Comparison of ENCODE assay signal across 25 cellular contexts in genomic region chr1:3632298-3632697, GRCh38. TPM values are rescaled to one million over a fixed set of nuclear protein-coding genes. Genes with fewer than 3 reads are reported as not detected.
"Had no signal": no experiment of that assay in that cellular context is flagged by ENCODE, and none has a peak within 500 bp of the region (broad histone marks: within the 10 kb centered on the region; RNA-seq: fewer than 3 reads in every experiment).

No MANE protein-coding gene starts in this region.

- H3K4me1 Mint-ChIP-seq: activated naive CD4-positive, alpha-beta T cell treated with anti-CD3 and anti-CD28 coated beads, Interleukin-2, amount 50 U/mL, for 24 hours; central memory CD8-positive, alpha-beta T cell had no signal

- DNase-seq: activated CD4-positive, alpha-beta T cell treated with anti-CD3 and anti-CD28 coated beads, Interleukin-2, amount 50 U/mL, for 1 hour; activated CD4-positive, CD25-positive, alpha-beta regulatory T cell treated with anti-CD3 and anti-CD28 coated beads, Interleukin-2, amount 50 U/mL, for 72 hours; activated CD8-positive, alpha-beta memory T cell treated with anti-CD3 and anti-CD28 coated beads, Interleukin-2, amount 50 U/mL, for 48 hours; activated effector memory CD4-positive, alpha-beta T cell treated with anti-CD3 and anti-CD28 coated beads, Interleukin-2, amount 50 U/mL, for 16 hours; activated T-cell treated with anti-CD3 and anti-CD28 coated beads, Interleukin-2, amount 50 U/mL, for 72 hours; gastrocnemius medialis; head of caudate nucleus; pancreas; stimulated activated CD4-positive, alpha-beta T cell treated with anti-CD3 and anti-CD28 coated beads, Interleukin-4, amount 100 ng/mL, for 4 hours; stimulated activated naive B cell treated with anti-CD40 and anti-IgM and Interleukin-4, amounts not matched to agents 10 μg/mL and 1 μg/mL and 100 μg/mL, for 72 hours; T-helper 1 cell; T1000; upper lobe of right lung had no signal

- H3K27me3 Mint-ChIP-seq: activated naive CD4-positive, alpha-beta T cell treated with anti-CD3 and anti-CD28 coated beads, Interleukin-2, amount 50 U/mL, for 24 hours; central memory CD8-positive, alpha-beta T cell; memory B cell; stimulated activated naive B cell treated with anti-CD40 and anti-IgM and Interleukin-4, amounts not matched to agents 10 μg/mL and 1 μg/mL and 100 μg/mL, for 72 hours had no signal

- H3K27ac ChIP-seq: ascending aorta, coronary artery, gastrocnemius medialis, left lung, pancreas, thoracic aorta, upper lobe of right lung had no signal

- H3K4me3 ChIP-seq: ascending aorta, coronary artery, gastrocnemius medialis, left lung, pancreas, smooth muscle cell, thoracic aorta, upper lobe of right lung had no signal

- H3K4me2 ChIP-seq: smooth muscle cell had no signal

- H3K9me3 Mint-ChIP-seq: activated naive CD4-positive, alpha-beta T cell treated with anti-CD3 and anti-CD28 coated beads, Interleukin-2, amount 50 U/mL, for 24 hours; activated T-cell treated with anti-CD3 and anti-CD28 coated beads, Interleukin-2, amount 50 U/mL, for 72 hours; central memory CD8-positive, alpha-beta T cell; memory B cell; stimulated activated naive B cell treated with anti-CD40 and anti-IgM and Interleukin-4, amounts not matched to agents 10 μg/mL and 1 μg/mL and 100 μg/mL, for 72 hours had no signal

- H3K4me3 Mint-ChIP-seq: activated naive CD4-positive, alpha-beta T cell treated with anti-CD3 and anti-CD28 coated beads, Interleukin-2, amount 50 U/mL, for 24 hours; activated T-cell treated with anti-CD3 and anti-CD28 coated beads, Interleukin-2, amount 50 U/mL, for 72 hours; central memory CD8-positive, alpha-beta T cell; memory B cell; stimulated activated naive B cell treated with anti-CD40 and anti-IgM and Interleukin-4, amounts not matched to agents 10 μg/mL and 1 μg/mL and 100 μg/mL, for 72 hours had no signal

- H3K4me1 ChIP-seq: ascending aorta, gastrocnemius medialis, pancreas, upper lobe of right lung had no signal

- H3K27me3 ChIP-seq: ascending aorta, gastrocnemius medialis, left lung, pancreas, upper lobe of right lung had no signal

- H3K9me3 ChIP-seq: ascending aorta, gastrocnemius medialis, left lung, pancreas, thoracic aorta, upper lobe of right lung had no signal

- H3K27ac Mint-ChIP-seq: activated naive CD4-positive, alpha-beta T cell treated with anti-CD3 and anti-CD28 coated beads, Interleukin-2, amount 50 U/mL, for 24 hours; activated T-cell treated with anti-CD3 and anti-CD28 coated beads, Interleukin-2, amount 50 U/mL, for 72 hours; memory B cell had no signal

- ATAC-seq: activated T-cell treated with anti-CD3 and anti-CD28 coated beads, Interleukin-2, amount 50 U/mL, for 72 hours; gastrocnemius medialis; left lung; pancreas; sciatic nerve; stimulated activated naive B cell treated with anti-CD40 and anti-IgM and Interleukin-4, amounts not matched to agents 10 μg/mL and 1 μg/mL and 100 μg/mL, for 72 hours; upper lobe of right lung had no signal

RNA-seq across cellular contexts. Expression of gene TP73, which starts 20.0 kb away (rescaled TPM):
- total RNA-seq: ascending aorta, epithelial cell of proximal tubule, mononuclear cell, sciatic nerve, thoracic aorta had no signal
- polyA plus RNA-seq: neural cell, smooth muscle cell had no signal
